Comparison of ENCODE assay signal across 16 cellular contexts in the genomic region with DNA sequence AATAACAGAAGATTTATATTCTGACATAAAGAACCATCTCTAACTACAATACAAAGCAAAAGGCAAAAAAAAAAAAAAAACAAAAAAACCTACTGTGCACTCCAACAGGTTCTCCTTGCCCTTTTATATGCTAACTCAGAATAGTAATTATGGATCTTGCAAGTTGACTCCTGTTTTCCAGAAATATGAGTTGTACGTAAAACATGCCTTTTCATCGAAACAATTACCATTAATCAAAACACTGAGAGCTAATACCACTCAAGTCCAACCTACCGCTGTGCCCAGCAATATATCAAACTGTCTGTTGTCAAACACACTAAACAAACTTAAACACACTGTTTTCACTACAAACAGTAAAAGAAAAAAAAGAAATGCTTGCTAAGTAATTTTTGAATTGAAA.
A peak's percentile ranks its signal among the peaks of the same experiment; 100 is the strongest.
DNase-seq lines count a peak whose midpoint lies in the region; ATAC-seq and TF ChIP-seq lines count a peak whose summit lies in the region.
"Had no signal": no experiment of that assay in that cellular context is flagged by ENCODE, and none has a peak within 500 bp of the region (broad histone marks: within the 10 kb centered on the region; RNA-seq: fewer than 3 reads in every experiment).

No MANE protein-coding gene starts in this region.

- DNase-seq in GM23338 (ENCODE audit: low spot score) (no peak), NCI-H1105 (lab: John Stamatoyannopoulos, UW) (peak; percentile 28), NCI-H146 treated with DMSO at 0.1 percent for 48 hours (lab: John Stamatoyannopoulos, UW; ENCODE audit: unreplicated experiment) (peak; percentile 89), NCI-H69 (lab: John Stamatoyannopoulos, UW) (peak; percentile 95), MV-4-11 (lab: John Stamatoyannopoulos, UW) (no peak)
- DNase-seq: ACHN; CD4-positive, CD25-positive, alpha-beta regulatory T cell; DMS153; DMS79 treated with DMSO at 0.1 percent for 48 hours; EL; HCEC 1CT had no signal

- peak overlapping the region; percentile 36; the same call in 1 of the 2 replicates for H3K27ac Mint-ChIP-seq in GM23338

- H3K36me3 Mint-ChIP-seq in GM23338 (ENCODE audit: low read depth) = no peaks in the 10 kb centered on the region

- H3K4me1 Mint-ChIP-seq in GM23338 = peaks cover 19% of the 10 kb centered on the region

- no peaks in the 10 kb centered on the region for H3K9me3 Mint-ChIP-seq in GM23338

- peaks cover 4% of the 10 kb centered on the region; the same call in 1 of the 2 replicates for H3K4me1 ChIP-seq in GM23338 (ENCODE audit: insufficient read depth)
- H3K4me1 ChIP-seq: BLaER1 treated with 17β-estradiol and CSF1 and Interleukin-3, amounts not matched to agents 10 nM and 100 nM had no signal

- no peak overlapping the region for H3K27ac ChIP-seq in GM23338 (ENCODE audit: low read depth)
- H3K27ac ChIP-seq: BLaER1 treated with 17β-estradiol and CSF1 and Interleukin-3, amounts not matched to agents 10 nM and 100 nM; HL-60 had no signal

- H3K4me3 Mint-ChIP-seq in GM23338 = no peak overlapping the region
- H3K4me3 Mint-ChIP-seq: CD4-positive, CD25-positive, alpha-beta regulatory T cell had no signal

- H2AFZ ChIP-seq in GM23338 = no peak overlapping the region

- H3K27me3 ChIP-seq in GM23338 (ENCODE audit: insufficient read depth) = no peaks in the 10 kb centered on the region
- H3K27me3 ChIP-seq: BLaER1 treated with 17β-estradiol and CSF1 and Interleukin-3, amounts not matched to agents 10 nM and 100 nM had no signal

- H3K4me2 ChIP-seq in GM23338 = no peak overlapping the region
- H3K4me2 ChIP-seq: BLaER1 treated with 17β-estradiol and CSF1 and Interleukin-3, amounts not matched to agents 10 nM and 100 nM had no signal

- no peaks in the 10 kb centered on the region for H3F3A ChIP-seq in GM23338 (replicated peaks; ENCODE audit: low read depth)

- H3K4me3 ChIP-seq in GM23338 = no peak overlapping the region
- H3K4me3 ChIP-seq: BLaER1 treated with 17β-estradiol and CSF1 and Interleukin-3, amounts not matched to agents 10 nM and 100 nM had no signal

- no peaks in the 10 kb centered on the region for H3K36me3 ChIP-seq in GM23338 (ENCODE audit: insufficient read depth)

- no peaks in the 10 kb centered on the region for H3K9me2 ChIP-seq in GM23338 (ENCODE audit: insufficient read depth)

- ATAC-seq in GM23338 (no peak), HG02610 (IDR thresholded peaks at IDR 0.05; ENCODE audit: unreplicated experiment) (no peak), HG03432 (IDR thresholded peaks at IDR 0.05; ENCODE audit: unreplicated experiment) (no peak), HG03520 (IDR thresholded peaks at IDR 0.05; ENCODE audit: unreplicated experiment) (no peak)

- no peaks in the 10 kb centered on the region for H4K20me1 ChIP-seq in GM23338 (replicated peaks; ENCODE audit: insufficient read depth)
- H4K20me1 ChIP-seq: BLaER1 treated with 17β-estradiol and CSF1 and Interleukin-3, amounts not matched to agents 10 nM and 100 nM had no signal

- no peak for TF ChIP-seq CTCF in GM23338 (conservative IDR thresholded peaks at IDR 0.05; ENCODE audit: low read depth in 2 of 2)

- no peaks in the 10 kb centered on the region for H3K79me2 ChIP-seq in GM23338 (replicated peaks; ENCODE audit: insufficient read depth)

- H3K27me3 Mint-ChIP-seq in GM23338 (ENCODE audit: insufficient read depth, low read depth, poor library complexity) = no peaks in the 10 kb centered on the region
- H3K27me3 Mint-ChIP-seq: CD4-positive, CD25-positive, alpha-beta regulatory T cell had no signal

TF ChIP-seq in GM23338, 12 proteins besides CTCF, POLR2A, EP300 and RAD21 (continues in another document):
- TF ChIP-seq, protein P1, sequence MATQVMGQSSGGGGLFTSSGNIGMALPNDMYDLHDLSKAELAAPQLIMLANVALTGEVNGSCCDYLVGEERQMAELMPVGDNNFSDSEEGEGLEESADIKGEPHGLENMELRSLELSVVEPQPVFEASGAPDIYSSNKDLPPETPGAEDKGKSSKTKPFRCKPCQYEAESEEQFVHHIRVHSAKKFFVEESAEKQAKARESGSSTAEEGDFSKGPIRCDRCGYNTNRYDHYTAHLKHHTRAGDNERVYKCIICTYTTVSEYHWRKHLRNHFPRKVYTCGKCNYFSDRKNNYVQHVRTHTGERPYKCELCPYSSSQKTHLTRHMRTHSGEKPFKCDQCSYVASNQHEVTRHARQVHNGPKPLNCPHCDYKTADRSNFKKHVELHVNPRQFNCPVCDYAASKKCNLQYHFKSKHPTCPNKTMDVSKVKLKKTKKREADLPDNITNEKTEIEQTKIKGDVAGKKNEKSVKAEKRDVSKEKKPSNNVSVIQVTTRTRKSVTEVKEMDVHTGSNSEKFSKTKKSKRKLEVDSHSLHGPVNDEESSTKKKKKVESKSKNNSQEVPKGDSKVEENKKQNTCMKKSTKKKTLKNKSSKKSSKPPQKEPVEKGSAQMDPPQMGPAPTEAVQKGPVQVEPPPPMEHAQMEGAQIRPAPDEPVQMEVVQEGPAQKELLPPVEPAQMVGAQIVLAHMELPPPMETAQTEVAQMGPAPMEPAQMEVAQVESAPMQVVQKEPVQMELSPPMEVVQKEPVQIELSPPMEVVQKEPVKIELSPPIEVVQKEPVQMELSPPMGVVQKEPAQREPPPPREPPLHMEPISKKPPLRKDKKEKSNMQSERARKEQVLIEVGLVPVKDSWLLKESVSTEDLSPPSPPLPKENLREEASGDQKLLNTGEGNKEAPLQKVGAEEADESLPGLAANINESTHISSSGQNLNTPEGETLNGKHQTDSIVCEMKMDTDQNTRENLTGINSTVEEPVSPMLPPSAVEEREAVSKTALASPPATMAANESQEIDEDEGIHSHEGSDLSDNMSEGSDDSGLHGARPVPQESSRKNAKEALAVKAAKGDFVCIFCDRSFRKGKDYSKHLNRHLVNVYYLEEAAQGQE (IDR thresholded peaks at IDR 0.05; ENCODE audit: unreplicated experiment) = no peak
- TF ChIP-seq ZNF114 (CRISPR knock-in tag; IDR thresholded peaks at IDR 0.05) (no peak), ZNF331 (CRISPR knock-in tag; IDR thresholded peaks at IDR 0.05; ENCODE audit: low read depth) (no peak), POLR2AphosphoS5 (IDR thresholded peaks at IDR 0.05; ENCODE audit: low read depth) (no peak), EZH2phosphoT487 (IDR thresholded peaks at IDR 0.05; ENCODE audit: unreplicated experiment) (no peak), EZH2 (IDR thresholded peaks at IDR 0.05; ENCODE audit: low read depth, unreplicated experiment) (no peak), STAT1 (IDR thresholded peaks at IDR 0.05; ENCODE audit: unreplicated experiment) (no peak)
- TF ChIP-seq, protein P2, sequence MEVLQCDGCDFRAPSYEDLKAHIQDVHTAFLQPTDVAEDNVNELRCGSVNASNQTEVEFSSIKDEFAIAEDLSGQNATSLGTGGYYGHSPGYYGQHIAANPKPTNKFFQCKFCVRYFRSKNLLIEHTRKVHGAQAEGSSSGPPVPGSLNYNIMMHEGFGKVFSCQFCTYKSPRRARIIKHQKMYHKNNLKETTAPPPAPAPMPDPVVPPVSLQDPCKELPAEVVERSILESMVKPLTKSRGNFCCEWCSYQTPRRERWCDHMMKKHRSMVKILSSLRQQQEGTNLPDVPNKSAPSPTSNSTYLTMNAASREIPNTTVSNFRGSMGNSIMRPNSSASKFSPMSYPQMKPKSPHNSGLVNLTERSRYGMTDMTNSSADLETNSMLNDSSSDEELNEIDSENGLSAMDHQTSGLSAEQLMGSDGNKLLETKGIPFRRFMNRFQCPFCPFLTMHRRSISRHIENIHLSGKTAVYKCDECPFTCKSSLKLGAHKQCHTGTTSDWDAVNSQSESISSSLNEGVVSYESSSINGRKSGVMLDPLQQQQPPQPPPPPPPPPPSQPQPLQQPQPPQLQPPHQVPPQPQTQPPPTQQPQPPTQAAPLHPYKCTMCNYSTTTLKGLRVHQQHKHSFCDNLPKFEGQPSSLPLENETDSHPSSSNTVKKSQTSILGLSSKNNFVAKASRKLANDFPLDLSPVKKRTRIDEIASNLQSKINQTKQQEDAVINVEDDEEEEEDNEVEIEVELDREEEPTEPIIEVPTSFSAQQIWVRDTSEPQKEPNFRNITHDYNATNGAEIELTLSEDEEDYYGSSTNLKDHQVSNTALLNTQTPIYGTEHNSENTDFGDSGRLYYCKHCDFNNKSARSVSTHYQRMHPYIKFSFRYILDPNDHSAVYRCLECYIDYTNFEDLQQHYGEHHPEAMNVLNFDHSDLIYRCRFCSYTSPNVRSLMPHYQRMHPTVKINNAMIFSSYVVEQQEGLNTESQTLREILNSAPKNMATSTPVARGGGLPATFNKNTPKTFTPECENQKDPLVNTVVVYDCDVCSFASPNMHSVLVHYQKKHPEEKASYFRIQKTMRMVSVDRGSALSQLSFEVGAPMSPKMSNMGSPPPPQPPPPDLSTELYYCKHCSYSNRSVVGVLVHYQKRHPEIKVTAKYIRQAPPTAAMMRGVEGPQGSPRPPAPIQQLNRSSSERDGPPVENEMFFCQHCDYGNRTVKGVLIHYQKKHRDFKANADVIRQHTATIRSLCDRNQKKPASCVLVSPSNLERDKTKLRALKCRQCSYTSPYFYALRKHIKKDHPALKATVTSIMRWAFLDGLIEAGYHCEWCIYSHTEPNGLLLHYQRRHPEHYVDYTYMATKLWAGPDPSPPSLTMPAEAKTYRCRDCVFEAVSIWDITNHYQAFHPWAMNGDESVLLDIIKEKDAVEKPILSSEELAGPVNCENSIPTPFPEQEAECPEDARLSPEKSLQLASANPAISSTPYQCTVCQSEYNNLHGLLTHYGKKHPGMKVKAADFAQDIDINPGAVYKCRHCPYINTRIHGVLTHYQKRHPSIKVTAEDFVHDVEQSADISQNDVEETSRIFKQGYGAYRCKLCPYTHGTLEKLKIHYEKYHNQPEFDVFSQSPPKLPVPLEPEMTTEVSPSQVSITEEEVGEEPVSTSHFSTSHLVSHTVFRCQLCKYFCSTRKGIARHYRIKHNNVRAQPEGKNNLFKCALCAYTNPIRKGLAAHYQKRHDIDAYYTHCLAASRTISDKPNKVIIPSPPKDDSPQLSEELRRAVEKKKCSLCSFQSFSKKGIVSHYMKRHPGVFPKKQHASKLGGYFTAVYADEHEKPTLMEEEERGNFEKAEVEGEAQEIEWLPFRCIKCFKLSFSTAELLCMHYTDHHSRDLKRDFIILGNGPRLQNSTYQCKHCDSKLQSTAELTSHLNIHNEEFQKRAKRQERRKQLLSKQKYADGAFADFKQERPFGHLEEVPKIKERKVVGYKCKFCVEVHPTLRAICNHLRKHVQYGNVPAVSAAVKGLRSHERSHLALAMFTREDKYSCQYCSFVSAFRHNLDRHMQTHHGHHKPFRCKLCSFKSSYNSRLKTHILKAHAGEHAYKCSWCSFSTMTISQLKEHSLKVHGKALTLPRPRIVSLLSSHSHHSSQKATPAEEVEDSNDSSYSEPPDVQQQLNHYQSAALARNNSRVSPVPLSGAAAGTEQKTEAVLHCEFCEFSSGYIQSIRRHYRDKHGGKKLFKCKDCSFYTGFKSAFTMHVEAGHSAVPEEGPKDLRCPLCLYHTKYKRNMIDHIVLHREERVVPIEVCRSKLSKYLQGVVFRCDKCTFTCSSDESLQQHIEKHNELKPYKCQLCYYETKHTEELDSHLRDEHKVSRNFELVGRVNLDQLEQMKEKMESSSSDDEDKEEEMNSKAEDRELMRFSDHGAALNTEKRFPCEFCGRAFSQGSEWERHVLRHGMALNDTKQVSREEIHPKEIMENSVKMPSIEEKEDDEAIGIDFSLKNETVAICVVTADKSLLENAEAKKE (CRISPR knock-in tag; IDR thresholded peaks at IDR 0.05) = no peak

Comparison
In these comparisons a context has a peak if more than half of its experiments do, and no peak if none do; other contexts are left out.
1. DNase-seq: peak in NCI-H1105 (single experiment), NCI-H146 treated with DMSO at 0.1 percent for 48 hours (single experiment) and NCI-H69 (single experiment); none in GM23338 (single experiment) and MV-4-11 (single experiment).